In genomic region chr17:50493744-50494143, GRCh38 we compare ENCODE assay signal across 19 cellular contexts. TPM values are rescaled to one million over a fixed set of nuclear protein-coding genes. Genes with fewer than 3 reads are reported as not detected.
DNase-seq lines count a peak whose midpoint lies in the region; ATAC-seq, FAIRE-seq and TF ChIP-seq lines count a peak whose summit lies in the region.
"Had no signal": no experiment of that assay in that cellular context is flagged by ENCODE, and none has a peak within 500 bp of the region (broad histone marks: within the 10 kb centered on the region; RNA-seq: fewer than 3 reads in every experiment).

No MANE protein-coding gene starts in this region.

- H3K79me2 ChIP-seq in PC-3 (ENCODE audit: low read length) = no peaks in the 10 kb centered on the region

- H3K4me3 ChIP-seq in A549 (no peak overlapping the region), PC-3 (ENCODE audit: low read length) (no peak overlapping the region)
- H3K4me3 ChIP-seq: SJSA1 had no signal

- H2AFZ ChIP-seq in PC-3 (ENCODE audit: low read length) = peak overlapping the region; percentile 41

- TF ChIP-seq CTCF in A549 (IDR thresholded peaks at IDR 0.05) = no peak
- TF ChIP-seq CTCF in PC-3 (conservative IDR thresholded peaks at IDR 0.05; ENCODE audit: low read depth, low read length) = no peak

- no peaks in the 10 kb centered on the region for H3K36me3 ChIP-seq in PC-3 (ENCODE audit: low read depth, low read length)
- H3K36me3 ChIP-seq: BE2C, SJSA1 had no signal

- WGBS in A549 (ENCODE audit: missing lambda C conversion rate) = 15% methylated on average over 3 of the region's 3 CpGs

- no peaks in the 10 kb centered on the region for H4K20me1 ChIP-seq in PC-3 (ENCODE audit: low read length)

- no peak for TF ChIP-seq POLR2A in A549 (IDR thresholded peaks at IDR 0.05; ENCODE audit: low read length)

- TF ChIP-seq EP300 in A549 (IDR thresholded peaks at IDR 0.05) = no peak

- no peak overlapping the region for H3K27ac ChIP-seq in A549
- no peak overlapping the region for H3K27ac ChIP-seq in PC-3 (ENCODE audit: low read length)
- H3K27ac ChIP-seq: SJSA1 had no signal

- H3F3A ChIP-seq in PC-3 (ENCODE audit: low read length, unreplicated experiment) = no peaks in the 10 kb centered on the region

- peak; percentile 32 for FAIRE-seq in A549 (lab: Jason Lieb, UNC)
- FAIRE-seq: GM12892, GM19239, HTR-8/SVneo had no signal

- intact Hi-C loops in PC-3 (cut with micrococcal nuclease) = no loop called here

- BruUV-seq in PC-3 (replicated peaks; lab: Mats Ljungman, UMichigan) = no TSS peak

- no peak for DNase-seq in A549 (ENCODE audit: low read depth in 1 of 2, low spot score in 1 of 2)
- peak; percentile 23 for DNase-seq in PC-3
- no peak for DNase-seq in stimulated activated naive CD8-positive, alpha-beta T cell treated with anti-CD3 and anti-CD28 coated beads, Interleukin-15, Interleukin-2, amounts not matched to agents 100 U/mL and 50 U/mL, for 24 hours
- no peak for DNase-seq in glomerular visceral epithelial cell (ENCODE audit: extremely low spot score)
- DNase-seq: BE2C; CD4-positive, alpha-beta memory T cell; DND-41; GDM1; NCI-H1048; NCI-H146; NCI-H2081 treated with DMSO at 0.1 percent for 48 hours; NCI-H226; NCI-H526 had no signal

- no peaks in the 10 kb centered on the region for H3K9me2 ChIP-seq in PC-3 (replicated peaks; ENCODE audit: low read length)

- no peak for ATAC-seq in A549
- ATAC-seq in PC-3 = no peak
- ATAC-seq in stimulated activated naive CD8-positive, alpha-beta T cell treated with anti-CD3 and anti-CD28 coated beads, Interleukin-15, Interleukin-2, amounts not matched to agents 100 U/mL and 50 U/mL, for 24 hours = no peak
- ATAC-seq: HCT116 had no signal

- H3K4me1 ChIP-seq in A549 = peaks cover 5% of the 10 kb centered on the region; the same call in 1 of the 3 replicates
- H3K4me1 ChIP-seq in PC-3 (ENCODE audit: insufficient read depth, low read length) = peaks cover 8% of the 10 kb centered on the region
- H3K4me1 ChIP-seq: BE2C had no signal

- no peak for TF ChIP-seq RAD21 in A549 (conservative IDR thresholded peaks at IDR 0.05 in 1 of 2, IDR thresholded peaks at IDR 0.05 in 1 of 2)

- H3K9me3 ChIP-seq in A549 (no peaks in the 10 kb centered on the region), PC-3 (ENCODE audit: low read length) (no peaks in the 10 kb centered on the region)
- H3K9me3 ChIP-seq: BE2C, SJSA1 had no signal

- CTCF ChIA-PET in A549 (lab: Yijun Ruan, JAX) (interaction anchor here (0.7 to 3.0 kb wide), 9 partner anchors 9 to 133 kb away, joined by 3 to 38 read pairs (median 5); partner anchors contain the start of gene SPATA20), PC-3 (lab: Charles Lee) (no interaction called here)

- POLR2A ChIA-PET in A549 (lab: Yijun Ruan, JAX) = no interaction called here
- POLR2A ChIA-PET in PC-3 (lab: Charles Lee; ENCODE audit: unreplicated experiment) = interaction anchor here (0.6 kb wide), 3 partner anchors 16 to 635 kb away, joined by 3 to 5 read pairs (median 5); no protein-coding TSS in a partner anchor

- H3K27me3 ChIP-seq in PC-3 (ENCODE audit: low read length) = no peaks in the 10 kb centered on the region
- H3K27me3 ChIP-seq: BE2C, SJSA1 had no signal

- H3K4me2 ChIP-seq in A549 (no peak overlapping the region), PC-3 (ENCODE audit: low read length) (no peak overlapping the region)

- no peak overlapping the region for H3K9ac ChIP-seq in PC-3 (ENCODE audit: low read length)

TF ChIP-seq in A549, 52 proteins besides CTCF, POLR2A, EP300 and RAD21:
- no peak for TF ChIP-seq SMC3 (IDR thresholded peaks at IDR 0.05)
- TF ChIP-seq KDM5A (IDR thresholded peaks at IDR 0.05) = no peak
- no peak for TF ChIP-seq PHF8 (IDR thresholded peaks at IDR 0.05; ENCODE audit: borderline replicate concordance, low read depth)
- TF ChIP-seq BHLHE40 (IDR thresholded peaks at IDR 0.05; ENCODE audit: low read depth, low read length) = no peak
- no peak for TF ChIP-seq HDAC2 (IDR thresholded peaks at IDR 0.05)
- no peak for TF ChIP-seq FOXS1 (CRISPR knock-in tag; IDR thresholded peaks at IDR 0.05)
- TF ChIP-seq HMGXB4 (CRISPR knock-in tag; IDR thresholded peaks at IDR 0.05; ENCODE audit: borderline replicate concordance) = no peak
- TF ChIP-seq PBX3 (IDR thresholded peaks at IDR 0.05) = no peak
- no peak for TF ChIP-seq RNF2 (IDR thresholded peaks at IDR 0.05; ENCODE audit: borderline replicate concordance, low read depth)
- TF ChIP-seq RCOR1 (IDR thresholded peaks at IDR 0.05; ENCODE audit: low read depth, low read length) = no peak
- TF ChIP-seq EHF (CRISPR knock-in tag; IDR thresholded peaks at IDR 0.05) = no peak
- TF ChIP-seq POLR2AphosphoS2 (conservative IDR thresholded peaks at IDR 0.05; ENCODE audit: low read length) = no peak

RNA-seq across cellular contexts. Expression of gene MYCBPAP, which starts 14.5 kb away (rescaled TPM):
- polyA plus RNA-seq in A549 (2011; rRNA removed) (2.5 and 4.1 TPM in 2 replicates), A549 (2017; fragmentation: RNase III; extraction: RNeasy Plus Mini Kit Qiagen cat#74134 plus additional on column Dnase treatment) (0.93 to 2.1 TPM (median 1.2 TPM) in 3 replicates)
- 0.59 and 0.89 TPM in 2 replicates for polyA plus RNA-seq in A549 (2012; cell fraction: cytosol; rRNA removed)
- polyA plus RNA-seq in A549 (2012; cell fraction: nucleus; rRNA removed) = 3.0 and 3.7 TPM in 2 replicates
- 3.2 and 3.9 TPM in 2 replicates for polyA minus RNA-seq in A549 (2011; rRNA and poly(A)+ RNA removed)
- total RNA-seq in PC-3 (2014; rRNA removed) = 0.29 and 1.9 TPM in 2 replicates
- total RNA-seq: SJSA1 had no signal

RNA-seq across cellular contexts. Expression of gene RSAD1, which starts 15.1 kb away (rescaled TPM):
- polyA plus RNA-seq in A549 (2011; rRNA removed) (38.2 and 47.2 TPM in 2 replicates), A549 (2017; fragmentation: RNase III; extraction: RNeasy Plus Mini Kit Qiagen cat#74134 plus additional on column Dnase treatment) (36.3 to 42.0 TPM (median 40.9 TPM) in 3 replicates)
- 32.7 and 42.8 TPM in 2 replicates for polyA plus RNA-seq in A549 (2012; cell fraction: cytosol; rRNA removed)
- polyA plus RNA-seq in A549 (2012; cell fraction: nucleus; rRNA removed) = 81.1 and 85.4 TPM in 2 replicates
- 29.3 and 30.0 TPM in 2 replicates for polyA minus RNA-seq in A549 (2011; rRNA and poly(A)+ RNA removed)
- total RNA-seq in PC-3 (2014; rRNA removed) = 37.7 and 46.7 TPM in 2 replicates

RNA-seq across cellular contexts. Expression of gene CHAD, which starts 25.1 kb away (rescaled TPM):
- not detected in 2 replicates for polyA plus RNA-seq in A549 (2011; rRNA removed)
- polyA plus RNA-seq in A549 (2012; cell fraction: cytosol; rRNA removed) = 0.03 TPM in 1 of 2 replicates, not detected in the other
- 0.04 TPM in 1 of 2 replicates, not detected in the other for polyA plus RNA-seq in A549 (2012; cell fraction: nucleus; rRNA removed)
- not detected in 3 replicates for polyA plus RNA-seq in A549 (2017; fragmentation: RNase III; extraction: RNeasy Plus Mini Kit Qiagen cat#74134 plus additional on column Dnase treatment)
- not detected in 2 replicates for polyA minus RNA-seq in A549 (2011; rRNA and poly(A)+ RNA removed)
- not detected in 2 replicates for total RNA-seq in PC-3 (2014; rRNA removed)
- total RNA-seq: CD4-positive, alpha-beta memory T cell; OCI-LY7; SJSA1 had no signal

RNA-seq across cellular contexts. Expression of gene EPN3, which starts 38.8 kb away (rescaled TPM):
- polyA plus RNA-seq in A549 (2011; rRNA removed) (0.09 and 0.13 TPM in 2 replicates), A549 (2017; fragmentation: RNase III; extraction: RNeasy Plus Mini Kit Qiagen cat#74134 plus additional on column Dnase treatment) (0.18 to 0.26 TPM (median 0.20 TPM) in 3 replicates)
- polyA plus RNA-seq in A549 (2012; cell fraction: cytosol; rRNA removed) = 0.15 and 0.39 TPM in 2 replicates
- 0.22 and 0.67 TPM in 2 replicates for polyA plus RNA-seq in A549 (2012; cell fraction: nucleus; rRNA removed)
- polyA minus RNA-seq in A549 (2011; rRNA and poly(A)+ RNA removed) = 0.12 and 0.78 TPM in 2 replicates
- 20.5 and 30.1 TPM in 2 replicates for total RNA-seq in PC-3 (2014; rRNA removed)
- total RNA-seq: CD4-positive, alpha-beta memory T cell had no signal
- polyA plus RNA-seq: CD4-positive, alpha-beta memory T cell had no signal

RNA-seq across cellular contexts. Expression of gene SPATA20, which starts 53.2 kb away (rescaled TPM):
- polyA plus RNA-seq in A549 (2011; rRNA removed) = 34.4 and 48.5 TPM in 2 replicates
- 69.5 and 89.6 TPM in 2 replicates for polyA plus RNA-seq in A549 (2012; cell fraction: cytosol; rRNA removed)
- polyA plus RNA-seq in A549 (2012; cell fraction: nucleus; rRNA removed) = 497 and 626 TPM in 2 replicates
- polyA plus RNA-seq in A549 (2017; fragmentation: RNase III; extraction: RNeasy Plus Mini Kit Qiagen cat#74134 plus additional on column Dnase treatment) = 96.1 to 123 TPM (median 110 TPM) in 3 replicates
- 54.1 and 55.2 TPM in 2 replicates for polyA minus RNA-seq in A549 (2011; rRNA and poly(A)+ RNA removed)
- 104 and 115 TPM in 2 replicates for total RNA-seq in PC-3 (2014; rRNA removed)
